Comparison of ENCODE assay signal across 1 cellular context in the genomic region with DNA sequence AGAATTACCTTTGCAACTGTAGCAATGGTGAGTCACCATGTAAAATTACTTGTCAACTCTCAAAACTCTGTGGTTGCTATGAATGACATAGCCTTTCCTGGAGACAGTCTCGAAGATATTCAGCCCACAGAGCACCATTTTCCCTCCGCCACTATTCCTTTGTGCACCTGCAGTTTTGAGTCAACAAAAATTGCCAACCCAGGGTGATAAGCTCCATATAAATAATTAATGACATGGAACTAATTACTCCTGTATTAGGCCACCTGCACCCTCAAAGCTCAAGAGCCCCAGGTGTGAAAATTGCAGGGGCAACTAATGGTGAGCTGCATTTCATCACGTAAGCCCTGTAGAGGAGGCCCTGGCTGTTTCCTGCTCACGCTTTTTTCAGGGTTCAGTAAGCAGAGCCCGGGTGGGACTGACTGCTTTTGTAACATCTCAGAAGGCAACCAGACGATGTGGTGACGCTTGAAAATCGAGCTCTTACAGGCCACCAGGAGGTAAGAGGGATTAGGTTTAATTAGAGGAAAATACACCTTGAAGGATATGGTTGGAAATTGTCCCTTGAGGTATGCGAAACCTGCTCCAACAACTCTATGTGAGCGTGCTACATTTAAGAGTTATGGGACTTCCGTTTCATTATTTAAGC.
TF ChIP-seq lines count a peak whose summit lies in the region.

No MANE protein-coding gene starts in this region.

TF ChIP-seq in GM12878, 131 proteins besides CTCF, POLR2A, EP300 and RAD21 (continued from another document and continues in another):
- TF ChIP-seq PBX3 (IDR thresholded peaks at IDR 0.05; ENCODE audit: insufficient replicate concordance, low read depth, low read length) (no peak), ZBTB40 (IDR thresholded peaks at IDR 0.05; ENCODE audit: borderline replicate concordance) (no peak), FOXK2 (IDR thresholded peaks at IDR 0.05) (no peak), NKRF (conservative IDR thresholded peaks at IDR 0.05) (peak; percentile 70), NFXL1 (IDR thresholded peaks at IDR 0.05; ENCODE audit: borderline replicate concordance) (no peak), SIX5 (IDR thresholded peaks at IDR 0.05; ENCODE audit: low read depth, low read length, severe bottlenecking) (no peak), PML (IDR thresholded peaks at IDR 0.05; ENCODE audit: low read length) (no peak), ZNF207 (IDR thresholded peaks at IDR 0.05; ENCODE audit: borderline replicate concordance) (no peak), ZNF274 (IDR thresholded peaks at IDR 0.05; ENCODE audit: insufficient read depth, insufficient read length) (no peak), HDAC6 (IDR thresholded peaks at IDR 0.05; ENCODE audit: unreplicated experiment) (no peak), CUX1 (IDR thresholded peaks at IDR 0.05; ENCODE audit: insufficient replicate concordance, low read depth, low read length) (no peak), JUNB (IDR thresholded peaks at IDR 0.05) (peak; percentile 40; the same call in 1 of the 2 replicates), RBBP5 (conservative IDR thresholded peaks at IDR 0.05) (no peak), SIN3A (IDR thresholded peaks at IDR 0.05; ENCODE audit: low read depth, low read length) (no peak), BCL11A (IDR thresholded peaks at IDR 0.05; ENCODE audit: low read depth, low read length) (no peak; the same call in 1 of the 2 replicates), POLR2AphosphoS5 (IDR thresholded peaks at IDR 0.05; ENCODE audit: low read length) (no peak), HCFC1 (IDR thresholded peaks at IDR 0.05; ENCODE audit: low read length) (no peak; the same call in 1 of the 2 replicates), NR2C1 (IDR thresholded peaks at IDR 0.05) (no peak; the same call in 1 of the 2 replicates), BHLHE40 (IDR thresholded peaks at IDR 0.05; ENCODE audit: borderline replicate concordance in 1 of 2, low read depth in 2 of 2, low read length in 1 of 2) (peak; percentile 85 to 93), ZSCAN29 (IDR thresholded peaks at IDR 0.05) (no peak), SMAD1 (IDR thresholded peaks at IDR 0.05; ENCODE audit: low read depth, partially characterized antibody) (peak; percentile 82), KDM1A (IDR thresholded peaks at IDR 0.05; ENCODE audit: borderline replicate concordance) (no peak), DPF2 (IDR thresholded peaks at IDR 0.05) (peak; percentile 90)
- TF ChIP-seq, protein P1, sequence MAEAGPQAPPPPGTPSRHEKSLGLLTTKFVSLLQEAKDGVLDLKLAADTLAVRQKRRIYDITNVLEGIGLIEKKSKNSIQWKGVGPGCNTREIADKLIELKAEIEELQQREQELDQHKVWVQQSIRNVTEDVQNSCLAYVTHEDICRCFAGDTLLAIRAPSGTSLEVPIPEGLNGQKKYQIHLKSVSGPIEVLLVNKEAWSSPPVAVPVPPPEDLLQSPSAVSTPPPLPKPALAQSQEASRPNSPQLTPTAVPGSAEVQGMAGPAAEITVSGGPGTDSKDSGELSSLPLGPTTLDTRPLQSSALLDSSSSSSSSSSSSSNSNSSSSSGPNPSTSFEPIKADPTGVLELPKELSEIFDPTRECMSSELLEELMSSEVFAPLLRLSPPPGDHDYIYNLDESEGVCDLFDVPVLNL (IDR thresholded peaks at IDR 0.05; ENCODE audit: low read depth, low read length), result no peak
- TF ChIP-seq, protein P2, sequence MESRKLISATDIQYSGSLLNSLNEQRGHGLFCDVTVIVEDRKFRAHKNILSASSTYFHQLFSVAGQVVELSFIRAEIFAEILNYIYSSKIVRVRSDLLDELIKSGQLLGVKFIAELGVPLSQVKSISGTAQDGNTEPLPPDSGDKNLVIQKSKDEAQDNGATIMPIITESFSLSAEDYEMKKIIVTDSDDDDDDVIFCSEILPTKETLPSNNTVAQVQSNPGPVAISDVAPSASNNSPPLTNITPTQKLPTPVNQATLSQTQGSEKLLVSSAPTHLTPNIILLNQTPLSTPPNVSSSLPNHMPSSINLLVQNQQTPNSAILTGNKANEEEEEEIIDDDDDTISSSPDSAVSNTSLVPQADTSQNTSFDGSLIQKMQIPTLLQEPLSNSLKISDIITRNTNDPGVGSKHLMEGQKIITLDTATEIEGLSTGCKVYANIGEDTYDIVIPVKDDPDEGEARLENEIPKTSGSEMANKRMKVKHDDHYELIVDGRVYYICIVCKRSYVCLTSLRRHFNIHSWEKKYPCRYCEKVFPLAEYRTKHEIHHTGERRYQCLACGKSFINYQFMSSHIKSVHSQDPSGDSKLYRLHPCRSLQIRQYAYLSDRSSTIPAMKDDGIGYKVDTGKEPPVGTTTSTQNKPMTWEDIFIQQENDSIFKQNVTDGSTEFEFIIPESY (IDR thresholded peaks at IDR 0.05), result no peak
- TF ChIP-seq, protein P3, sequence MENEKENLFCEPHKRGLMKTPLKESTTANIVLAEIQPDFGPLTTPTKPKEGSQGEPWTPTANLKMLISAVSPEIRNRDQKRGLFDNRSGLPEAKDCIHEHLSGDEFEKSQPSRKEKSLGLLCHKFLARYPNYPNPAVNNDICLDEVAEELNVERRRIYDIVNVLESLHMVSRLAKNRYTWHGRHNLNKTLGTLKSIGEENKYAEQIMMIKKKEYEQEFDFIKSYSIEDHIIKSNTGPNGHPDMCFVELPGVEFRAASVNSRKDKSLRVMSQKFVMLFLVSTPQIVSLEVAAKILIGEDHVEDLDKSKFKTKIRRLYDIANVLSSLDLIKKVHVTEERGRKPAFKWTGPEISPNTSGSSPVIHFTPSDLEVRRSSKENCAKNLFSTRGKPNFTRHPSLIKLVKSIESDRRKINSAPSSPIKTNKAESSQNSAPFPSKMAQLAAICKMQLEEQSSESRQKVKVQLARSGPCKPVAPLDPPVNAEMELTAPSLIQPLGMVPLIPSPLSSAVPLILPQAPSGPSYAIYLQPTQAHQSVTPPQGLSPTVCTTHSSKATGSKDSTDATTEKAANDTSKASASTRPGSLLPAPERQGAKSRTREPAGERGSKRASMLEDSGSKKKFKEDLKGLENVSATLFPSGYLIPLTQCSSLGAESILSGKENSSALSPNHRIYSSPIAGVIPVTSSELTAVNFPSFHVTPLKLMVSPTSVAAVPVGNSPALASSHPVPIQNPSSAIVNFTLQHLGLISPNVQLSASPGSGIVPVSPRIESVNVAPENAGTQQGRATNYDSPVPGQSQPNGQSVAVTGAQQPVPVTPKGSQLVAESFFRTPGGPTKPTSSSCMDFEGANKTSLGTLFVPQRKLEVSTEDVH (IDR thresholded peaks at IDR 0.05; ENCODE audit: low read depth, partially characterized antibody), result no peak
- TF ChIP-seq, protein P4, sequence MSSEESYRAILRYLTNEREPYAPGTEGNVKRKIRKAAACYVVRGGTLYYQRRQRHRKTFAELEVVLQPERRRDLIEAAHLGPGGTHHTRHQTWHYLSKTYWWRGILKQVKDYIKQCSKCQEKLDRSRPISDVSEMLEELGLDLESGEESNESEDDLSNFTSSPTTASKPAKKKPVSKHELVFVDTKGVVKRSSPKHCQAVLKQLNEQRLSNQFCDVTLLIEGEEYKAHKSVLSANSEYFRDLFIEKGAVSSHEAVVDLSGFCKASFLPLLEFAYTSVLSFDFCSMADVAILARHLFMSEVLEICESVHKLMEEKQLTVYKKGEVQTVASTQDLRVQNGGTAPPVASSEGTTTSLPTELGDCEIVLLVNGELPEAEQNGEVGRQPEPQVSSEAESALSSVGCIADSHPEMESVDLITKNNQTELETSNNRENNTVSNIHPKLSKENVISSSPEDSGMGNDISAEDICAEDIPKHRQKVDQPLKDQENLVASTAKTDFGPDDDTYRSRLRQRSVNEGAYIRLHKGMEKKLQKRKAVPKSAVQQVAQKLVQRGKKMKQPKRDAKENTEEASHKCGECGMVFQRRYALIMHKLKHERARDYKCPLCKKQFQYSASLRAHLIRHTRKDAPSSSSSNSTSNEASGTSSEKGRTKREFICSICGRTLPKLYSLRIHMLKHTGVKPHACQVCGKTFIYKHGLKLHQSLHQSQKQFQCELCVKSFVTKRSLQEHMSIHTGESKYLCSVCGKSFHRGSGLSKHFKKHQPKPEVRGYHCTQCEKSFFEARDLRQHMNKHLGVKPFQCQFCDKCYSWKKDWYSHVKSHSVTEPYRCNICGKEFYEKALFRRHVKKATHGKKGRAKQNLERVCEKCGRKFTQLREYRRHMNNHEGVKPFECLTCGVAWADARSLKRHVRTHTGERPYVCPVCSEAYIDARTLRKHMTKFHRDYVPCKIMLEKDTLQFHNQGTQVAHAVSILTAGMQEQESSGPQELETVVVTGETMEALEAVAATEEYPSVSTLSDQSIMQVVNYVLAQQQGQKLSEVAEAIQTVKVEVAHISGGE (CRISPR knock-in tag; IDR thresholded peaks at IDR 0.05), result no peak
